Comparison of ENCODE assay signal across 1 cellular context in genomic region chr7:1024331-1024761, GRCh38.
A peak's percentile ranks its signal among the peaks of the same experiment; 100 is the strongest.
TF ChIP-seq lines count a peak whose summit lies in the region.

No MANE protein-coding gene starts in this region.

TF ChIP-seq in GM12878, 131 proteins besides CTCF, POLR2A, EP300 and RAD21 (continued from another document and continues in another):
- TF ChIP-seq ZBTB40 (IDR thresholded peaks at IDR 0.05; ENCODE audit: borderline replicate concordance) (no peak), NFIC (IDR thresholded peaks at IDR 0.05; ENCODE audit: low read depth, low read length) (peak; percentile 55; the same call in 1 of the 2 replicates), MAX (IDR thresholded peaks at IDR 0.05; ENCODE audit: low read depth, low read length) (peak; percentile 38; the same call in 1 of the 2 replicates), GATAD2B (conservative IDR thresholded peaks at IDR 0.05; ENCODE audit: low read depth) (peak; percentile 100), BCL3 (IDR thresholded peaks at IDR 0.05; ENCODE audit: borderline replicate concordance, insufficient read depth, low read depth, low read length, poor library complexity, severe bottlenecking) (peak; percentile 98), MEF2A (IDR thresholded peaks at IDR 0.05; ENCODE audit: insufficient read depth, low read depth, low read length) (0 out of 2 replicates have a peak, but pooled peaks have one; percentile 36), SREBF1 (IDR thresholded peaks at IDR 0.05; ENCODE audit: low read length) (peak; percentile 55; the same call in 1 of the 2 replicates), MTA2 (IDR thresholded peaks at IDR 0.05; ENCODE audit: low read depth) (peak; percentile 77), PKNOX1 (IDR thresholded peaks at IDR 0.05) (no peak; the same call in 1 of the 2 replicates), TCF3 (IDR thresholded peaks at IDR 0.05; ENCODE audit: borderline replicate concordance, insufficient read depth, low read depth, low read length) (peak; percentile 88), SP1 (IDR thresholded peaks at IDR 0.05; ENCODE audit: low read depth, low read length) (peak; percentile 43), BCL11A (IDR thresholded peaks at IDR 0.05; ENCODE audit: low read depth, low read length) (peak; percentile 73; the same call in 1 of the 2 replicates), IRF4 (IDR thresholded peaks at IDR 0.05; ENCODE audit: low read depth, low read length) (0 out of 2 replicates have a peak, but pooled peaks have one; percentile 28), E2F4 (IDR thresholded peaks at IDR 0.05; ENCODE audit: low read depth, low read length) (no peak), RBBP5 (conservative IDR thresholded peaks at IDR 0.05) (no peak), HSF1 (IDR thresholded peaks at IDR 0.05; ENCODE audit: low read depth, low read length) (no peak), RUNX3 (IDR thresholded peaks at IDR 0.05; ENCODE audit: low read length) (peak; percentile 83), CBFB (IDR thresholded peaks at IDR 0.05; ENCODE audit: low read depth) (0 out of 2 replicates have a peak, but pooled peaks have one; percentile 31), SMARCA5 (IDR thresholded peaks at IDR 0.05) (no peak), CUX1 (IDR thresholded peaks at IDR 0.05; ENCODE audit: insufficient replicate concordance, low read depth, low read length) (peak; percentile 99), RCOR1 (conservative IDR thresholded peaks at IDR 0.05; ENCODE audit: low read depth, low read length) (peak; percentile 95), YBX1 (IDR thresholded peaks at IDR 0.05) (peak; percentile 97), IKZF1 (conservative IDR thresholded peaks at IDR 0.05) (peak; percentile 88), TAF1 (IDR thresholded peaks at IDR 0.05; ENCODE audit: borderline replicate concordance, low read depth, low read length) (0 out of 2 replicates have a peak, but pooled peaks have one; percentile 41), CREM (IDR thresholded peaks at IDR 0.05; ENCODE audit: low read depth) (peak; percentile 47; the same call in 1 of the 2 replicates), TCF12 (IDR thresholded peaks at IDR 0.05; ENCODE audit: low read depth, low read length) (peak; percentile 97), MTA3 (IDR thresholded peaks at IDR 0.05; ENCODE audit: borderline replicate concordance, low read length) (peak; percentile 85), RFX5 (IDR thresholded peaks at IDR 0.05; ENCODE audit: low read depth, low read length) (0 out of 2 replicates have a peak, but pooled peaks have one; percentile 21), ZNF274 (IDR thresholded peaks at IDR 0.05; ENCODE audit: insufficient read depth, insufficient read length) (no peak), SMAD1 (IDR thresholded peaks at IDR 0.05; ENCODE audit: low read depth, partially characterized antibody) (peak; percentile 80), ESRRA (IDR thresholded peaks at IDR 0.05; ENCODE audit: low read length) (peak; percentile 52; the same call in 1 of the 2 replicates), SKIL (IDR thresholded peaks at IDR 0.05; ENCODE audit: low read depth, poor library complexity, severe bottlenecking) (peak; percentile 92), YY1 (IDR thresholded peaks at IDR 0.05; ENCODE audit: low read depth, low read length) (peak; percentile 45; the same call in 1 of the 2 replicates), PRDM15 (CRISPR knock-in tag; IDR thresholded peaks at IDR 0.05) (no peak), BMI1 (IDR thresholded peaks at IDR 0.05; ENCODE audit: borderline replicate concordance) (no peak), FOXM1 (IDR thresholded peaks at IDR 0.05; ENCODE audit: low read depth, low read length) (peak; percentile 63; the same call in 1 of the 2 replicates), ZNF384 (IDR thresholded peaks at IDR 0.05; ENCODE audit: borderline replicate concordance, low read depth, low read length) (peak; percentile 40; the same call in 1 of the 2 replicates), JUNB (IDR thresholded peaks at IDR 0.05) (no peak), ZNF622 (IDR thresholded peaks at IDR 0.05) (no peak)
